ENCODE assay signal across 8 cellular contexts in the genomic region with DNA sequence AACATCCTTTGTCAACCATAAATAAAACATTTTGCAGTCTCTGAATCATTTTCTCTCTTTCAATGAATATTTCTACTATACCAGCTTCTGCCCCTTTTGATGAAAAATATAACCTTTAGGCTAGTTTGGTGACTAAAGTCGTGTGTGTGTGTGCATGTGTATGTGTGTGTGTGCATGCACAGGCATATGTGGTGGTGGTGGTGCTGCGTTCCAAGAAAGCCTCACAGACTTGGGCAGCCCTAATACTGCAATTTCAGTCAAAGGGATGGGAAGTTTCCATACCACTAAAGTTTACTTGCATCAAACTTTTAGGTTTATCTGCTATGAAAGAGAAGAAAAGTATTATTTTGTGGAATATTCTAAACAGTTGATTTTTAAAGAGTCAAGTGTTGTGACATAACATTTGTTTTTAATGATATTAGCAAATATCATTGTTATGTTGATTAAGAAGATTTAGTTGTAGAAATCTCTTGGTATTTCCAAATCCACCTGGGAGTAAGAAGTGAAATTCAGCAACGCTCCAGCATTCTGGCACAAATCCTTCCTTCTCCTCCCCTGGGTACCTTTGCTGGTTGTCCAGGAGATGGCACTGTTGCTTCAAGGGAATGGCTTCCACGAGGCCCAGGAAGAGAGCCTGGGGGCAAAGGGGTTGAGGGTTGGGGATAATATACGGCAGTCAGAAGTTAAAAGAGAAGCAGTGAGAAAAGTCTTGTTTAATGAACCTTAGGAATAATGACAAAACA. TPM values are rescaled to one million over a fixed set of nuclear protein-coding genes. Genes with fewer than 3 reads are reported as not detected.
A peak's percentile ranks its signal among the peaks of the same experiment; 100 is the strongest.
DNase-seq lines count a peak whose midpoint lies in the region; ATAC-seq, FAIRE-seq and TF ChIP-seq lines count a peak whose summit lies in the region.

No MANE protein-coding gene starts in this region.

- no peak overlapping the region for H3K4me3 ChIP-seq in GM12878
- H3K4me3 ChIP-seq in iPS DF 6.9 (ENCODE audit: low read length), result no peak overlapping the region
- H3K4me3 ChIP-seq in small intestine (ENCODE audit: low read depth in 1 of 2, low read length in 2 of 2), result no peak overlapping the region

- no peak overlapping the region for H3K27ac ChIP-seq in GM12878 (ENCODE audit: control insufficient read depth, insufficient read depth)
- H3K27ac ChIP-seq in iPS DF 6.9 (ENCODE audit: low read length), result no peak overlapping the region
- no peak overlapping the region for H3K27ac ChIP-seq in small intestine (ENCODE audit: low read depth in 1 of 2, low read length in 1 of 2)

- SMC1A ChIA-PET in GM12878 (lab: Charles Lee; ENCODE audit: uncharacterized antibody, unreplicated experiment), result interaction anchor here (0.8 to 23.7 kb wide), 30 partner anchors 8 to 1077 kb away, joined by 3 to 448 read pairs (median 4); a partner anchor contains a TSS

- H2AFZ ChIP-seq in GM12878 (ENCODE audit: control insufficient read depth, low read depth, low read length), result no peak overlapping the region

- H3K27me3 ChIP-seq in GM12878 (replicated peaks in 1 of 2; ENCODE audit: control insufficient read depth in 2 of 2, insufficient read depth in 2 of 2, low read length in 1 of 2), result no peaks in the 10 kb centered on the region
- no peaks in the 10 kb centered on the region for H3K27me3 ChIP-seq in iPS DF 6.9 (ENCODE audit: control insufficient read depth, insufficient read depth, low read length)
- H3K27me3 ChIP-seq in small intestine (ENCODE audit: control insufficient read depth in 2 of 2, insufficient read depth in 2 of 2, low read length in 2 of 2), result no peaks in the 10 kb centered on the region

- TF ChIP-seq EP300 in GM12878 (IDR thresholded peaks at IDR 0.05; ENCODE audit: borderline replicate concordance in 1 of 2, control insufficient read depth in 1 of 2, low read depth in 2 of 2, low read length in 2 of 2), result no peak

- no peak overlapping the region for H3K9ac ChIP-seq in GM12878 (ENCODE audit: control insufficient read depth, insufficient read depth, low read length)

- WGBS in GM12878 (ENCODE audit: insufficient coverage, insufficient replicate concordance, low lambda C conversion rate, missing lambda C conversion rate), result 14% methylated on average over 5 of the region's 5 CpGs
- whole genome bisulfite sequencing in iPS DF 6.9 (ENCODE audit: insufficient coverage, insufficient read length), result no CpG with 5 or more reads among the region's 5 CpGs
- 18 to 26% (median 20%) methylated on average over 5 of the region's 5 CpGs for WGBS in small intestine, 3 donors

- H3K4me1 ChIP-seq in GM12878 (ENCODE audit: control insufficient read depth, insufficient read depth, low read length) (no peaks in the 10 kb centered on the region), iPS DF 6.9 (ENCODE audit: control insufficient read depth, insufficient read depth, low read length) (no peaks in the 10 kb centered on the region), small intestine (ENCODE audit: control insufficient read depth in 2 of 2, insufficient read depth in 1 of 2, low read depth in 1 of 2, low read length in 1 of 2) (peaks cover 0 to 3% of the 10 kb centered on the region in 2 donors)

- BruUV-seq in GM12878 (replicated peaks; lab: Mats Ljungman, UMichigan), result no TSS peak

- H3K36me3 ChIP-seq in GM12878 (ENCODE audit: control insufficient read depth in 2 of 2, insufficient read depth in 2 of 2, low read length in 1 of 2) (no peaks in the 10 kb centered on the region), iPS DF 6.9 (ENCODE audit: control insufficient read depth, insufficient read depth, low read length) (no peaks in the 10 kb centered on the region), small intestine (ENCODE audit: control insufficient read depth in 2 of 2, insufficient read depth in 2 of 2, low read length in 2 of 2) (no peaks in the 10 kb centered on the region)

- TF ChIP-seq RAD21 in GM12878 (IDR thresholded peaks at IDR 0.05; ENCODE audit: insufficient read depth, low read depth, low read length), result peak; percentile 96

- H3K79me2 ChIP-seq in GM12878 (ENCODE audit: control insufficient read depth, insufficient read depth, low read length), result no peaks in the 10 kb centered on the region

- intact Hi-C loops in GM12878 (cut with micrococcal nuclease; ENCODE audit: unreplicated experiment), result loop anchor here (1.0 kb wide), 2 partner anchors 159 to 163 kb away; no protein-coding TSS in a partner anchor

- CTCF ChIA-PET in GM12878 (lab: Yijun Ruan, JAX), result interaction anchor here (0.6 to 17.8 kb wide), 33 partner anchors 9 to 602 kb away, joined by 3 to 655 read pairs (median 5); no protein-coding TSS in a partner anchor

- no peak overlapping the region for H3K4me2 ChIP-seq in GM12878 (ENCODE audit: control insufficient read depth, insufficient read depth)

- ATAC-seq in HG03139 (IDR thresholded peaks at IDR 0.05; ENCODE audit: unreplicated experiment) (peak; percentile 47), GM12878 (peak; percentile 92), GM21447 (IDR thresholded peaks at IDR 0.05; ENCODE audit: unreplicated experiment) (no peak)

- no peaks in the 10 kb centered on the region for H4K20me1 ChIP-seq in GM12878 (ENCODE audit: control insufficient read depth, insufficient read depth)

- TF ChIP-seq CTCF in GM12874 (IDR thresholded peaks at IDR 0.05; ENCODE audit: insufficient read depth, low read depth, low read length), result peak; percentile 73
- TF ChIP-seq CTCF in GM12878 (IDR thresholded peaks at IDR 0.05 in 2 of 3, conservative IDR thresholded peaks at IDR 0.05 in 1 of 3; ENCODE audit: control insufficient read depth in 2 of 3, extremely low read depth in 1 of 3, insufficient read depth in 1 of 3, low read depth in 3 of 3, low read length in 3 of 3), result peak; percentile 73 to 83 (median 82)

- FAIRE-seq in GM12878 (lab: Jason Lieb, UNC) (peak; percentile 69), small intestine (lab: Jason Lieb, UNC) (no peak)

- POLR2A ChIA-PET in GM12878 (lab: Charles Lee), result interaction anchor here (1.1 to 1.5 kb wide), 2 partner anchors 16 to 163 kb away, joined by 3 read pairs; no protein-coding TSS in a partner anchor

- H3K9me3 ChIP-seq in GM12878 (replicated peaks; ENCODE audit: control insufficient read depth, insufficient read depth, low read length) (no peaks in the 10 kb centered on the region), iPS DF 6.9 (ENCODE audit: control insufficient read depth, insufficient read depth, low read length) (no peaks in the 10 kb centered on the region), small intestine (ENCODE audit: control insufficient read depth, low read depth) (no peaks in the 10 kb centered on the region)

- TF ChIP-seq POLR2A in GM12878 (IDR thresholded peaks at IDR 0.05; ENCODE audit: low read depth, low read length), result no peak

- in situ Hi-C loops in ACHN (cut with HindIII; ENCODE audit: low pct_ligation_motif_present, low pct_unique_long_range_greater_than_20kb, low sequenced_read_pairs), result loop anchor here (10.0 kb wide), 1 partner anchor 158 kb away; no protein-coding TSS in a partner anchor
- in situ Hi-C loops in GM12878 (cut with MboI), result no loop called here

- RAD21 ChIA-PET in GM12878 (lab: Charles Lee; ENCODE audit: unreplicated experiment), result interaction anchor here (0.5 to 8.2 kb wide), 19 partner anchors 8 to 1078 kb away, joined by 3 to 207 read pairs (median 6); no protein-coding TSS in a partner anchor

- DNase-seq in ACHN (peak; percentile 76), NCI-H345 treated with DMSO at 0.1 percent for 48 hours (lab: John Stamatoyannopoulos, UW; ENCODE audit: unreplicated experiment) (peak; percentile 51), GM12878 (ENCODE audit: low read depth, low spot score) (no peak), iPS DF 6.9 (ENCODE audit: low read depth, low spot score) (peak; percentile 50), small intestine (peak; percentile 75)

TF ChIP-seq in GM12878, 131 proteins besides CTCF, POLR2A, EP300 and RAD21:
- TF ChIP-seq SMARCA5 (IDR thresholded peaks at IDR 0.05), result 0 out of 2 replicates have a peak, but pooled peaks have one; percentile 26
- TF ChIP-seq YY1 (IDR thresholded peaks at IDR 0.05; ENCODE audit: low read depth, low read length), result peak; percentile 79
- 0 out of 2 replicates have a peak, but pooled peaks have one; percentile 12 for TF ChIP-seq IKZF1 (conservative IDR thresholded peaks at IDR 0.05)
- TF ChIP-seq, protein P1, sequence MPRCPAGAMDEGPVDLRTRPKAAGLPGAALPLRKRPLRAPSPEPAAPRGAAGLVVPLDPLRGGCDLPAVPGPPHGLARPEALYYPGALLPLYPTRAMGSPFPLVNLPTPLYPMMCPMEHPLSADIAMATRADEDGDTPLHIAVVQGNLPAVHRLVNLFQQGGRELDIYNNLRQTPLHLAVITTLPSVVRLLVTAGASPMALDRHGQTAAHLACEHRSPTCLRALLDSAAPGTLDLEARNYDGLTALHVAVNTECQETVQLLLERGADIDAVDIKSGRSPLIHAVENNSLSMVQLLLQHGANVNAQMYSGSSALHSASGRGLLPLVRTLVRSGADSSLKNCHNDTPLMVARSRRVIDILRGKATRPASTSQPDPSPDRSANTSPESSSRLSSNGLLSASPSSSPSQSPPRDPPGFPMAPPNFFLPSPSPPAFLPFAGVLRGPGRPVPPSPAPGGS (IDR thresholded peaks at IDR 0.05; ENCODE audit: borderline replicate concordance, insufficient read depth, low read depth, low read length, poor library complexity, severe bottlenecking), result no peak
- TF ChIP-seq SMC3 (IDR thresholded peaks at IDR 0.05; ENCODE audit: borderline replicate concordance, low read length), result peak; percentile 94

RNA-seq across cellular contexts. Expression of a gene that starts 41.5 kb away (rescaled TPM):
- 0.27 and 1.1 TPM in 2 replicates for total RNA-seq in GM12878 (2013; cell fraction: nucleolus; rRNA removed)
- total RNA-seq in GM12878 (2014; rRNA removed) (not detected in 2 replicates), GM12878 (2014; rRNA removed; fragmentation: Illumina TruSeq; extraction: Trizol) (not detected in 2 replicates), GM12878 (2021) (0.08 TPM in 1 of 2 replicates, not detected in the other)
- not detected for polyA plus RNA-seq in GM12878 (2011; ENCODE audit: low read depth)
- polyA plus RNA-seq in GM12878 (2011; rRNA removed) (1.1 and 1.3 TPM in 2 replicates), GM12878 (2014; fragmentation: Illumina TruSeq; extraction: Trizol) (not detected in 2 replicates), GM12878 (2014; fragmentation: Nextera tagmentation; extraction: Ambion mirVana) (not detected), GM12878 (2014; rRNA removed) (0.12 TPM in 1 of 2 replicates, not detected in the other), GM12878 (2016; fragmentation: Nextera tagmentation; extraction: Ambion mirVana) (not detected), small intestine (1 to 10 TPM in 1 of 3 donors, under 1 TPM in 1, not detected in 1; 0.09 to 1.4 TPM)
- 0.64 and 0.82 TPM in 2 replicates for polyA plus RNA-seq in GM12878 (2011; cell fraction: cytosol; rRNA removed)
- 0.56 and 1.1 TPM in 2 replicates for polyA plus RNA-seq in GM12878 (2011; cell fraction: nucleus; rRNA removed)
- polyA plus RNA-seq in GM12878 (2012), result not detected in 2 replicates
- polyA minus RNA-seq in GM12878 (2011; rRNA and poly(A)+ RNA removed), result 1.2 and 1.9 TPM in 2 replicates
- polyA minus RNA-seq in GM12878 (2011; cell fraction: cytosol; rRNA and poly(A)+ RNA removed), result not detected in 2 replicates
- polyA minus RNA-seq in GM12878 (2011; cell fraction: nucleus; rRNA and poly(A)+ RNA removed), result 0.73 and 1.4 TPM in 2 replicates
